Comparison of ENCODE assay signal across 23 cellular contexts in the genomic region with DNA sequence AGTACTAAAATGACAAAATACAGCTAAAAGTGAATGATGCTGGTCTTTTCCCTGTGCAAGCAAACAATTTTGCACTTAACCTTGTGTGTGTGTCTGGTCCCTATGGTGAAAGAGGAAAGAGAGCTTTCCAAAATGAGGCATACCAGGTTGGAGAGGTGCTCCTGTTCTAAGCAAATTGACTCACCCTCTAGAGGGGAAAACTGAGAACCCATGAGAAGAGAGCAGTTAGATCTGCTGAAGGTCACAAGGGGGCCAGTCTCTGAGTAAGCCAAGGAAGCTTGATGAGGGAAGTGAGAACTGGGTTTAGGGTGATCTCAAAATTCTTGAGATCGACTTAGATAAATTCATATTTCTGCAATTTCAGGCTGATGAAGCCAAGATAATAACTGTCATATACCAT.
"Had no signal": no experiment of that assay in that cellular context is flagged by ENCODE, and none has a peak within 500 bp of the region (broad histone marks: within the 10 kb centered on the region; RNA-seq: fewer than 3 reads in every experiment).

No MANE protein-coding gene starts in this region.

- H3K4me1 ChIP-seq: gastroesophageal sphincter, heart left ventricle, psoas muscle, tibial nerve, vagina had no signal

- H3K4me3 Mint-ChIP-seq: activated CD4-positive, alpha-beta T cell treated with anti-CD3 and anti-CD28 coated beads, Interleukin-2, amount 10 ng/mL, durations not matched to agents 24 days and 14 days; activated CD8-positive, alpha-beta T cell treated with anti-CD3 and anti-CD28 coated beads, Interleukin-2, amount 10 ng/mL, durations not matched to agents 7 days and 5 days; activated naive CD4-positive, alpha-beta T cell treated with anti-CD3 and anti-CD28 coated beads for 36 hours; activated naive CD8-positive, alpha-beta T cell treated with anti-CD3 and anti-CD28 coated beads, Interleukin-2, amount 50 U/mL, for 24 hours; activated T-cell treated with anti-CD3 and anti-CD28 coated beads, Interleukin-2, amount 50 U/mL, for 4 hours; central memory CD8-positive, alpha-beta T cell; immature natural killer cell; naive thymus-derived CD4-positive, alpha-beta T cell; stimulated activated naive CD8-positive, alpha-beta T cell treated with anti-CD3 and anti-CD28 coated beads, Interleukin-15, Interleukin-2, amounts not matched to agents 100 ng/mL and 50 ng/mL, for 24 hours had no signal

- ATAC-seq: activated CD8-positive, alpha-beta T cell treated with anti-CD3 and anti-CD28 coated beads, Interleukin-2, amount 10 ng/mL, durations not matched to agents 7 days and 5 days; activated naive CD8-positive, alpha-beta T cell treated with anti-CD3 and anti-CD28 coated beads, Interleukin-2, amount 50 U/mL, for 24 hours; activated T-cell treated with anti-CD3 and anti-CD28 coated beads, Interleukin-2, amount 50 U/mL, for 4 hours; esophagus mucosa; gastroesophageal sphincter; heart left ventricle; naive thymus-derived CD4-positive, alpha-beta T cell; psoas muscle; right cardiac atrium had no signal

- H3K9me3 Mint-ChIP-seq: activated CD4-positive, alpha-beta T cell treated with anti-CD3 and anti-CD28 coated beads, Interleukin-2, amount 10 ng/mL, durations not matched to agents 24 days and 14 days; activated naive CD4-positive, alpha-beta T cell treated with anti-CD3 and anti-CD28 coated beads for 36 hours; activated naive CD8-positive, alpha-beta T cell treated with anti-CD3 and anti-CD28 coated beads, Interleukin-2, amount 50 U/mL, for 24 hours; activated T-cell treated with anti-CD3 and anti-CD28 coated beads, Interleukin-2, amount 50 U/mL, for 4 hours; stimulated activated naive CD8-positive, alpha-beta T cell treated with anti-CD3 and anti-CD28 coated beads, Interleukin-15, Interleukin-2, amounts not matched to agents 100 ng/mL and 50 ng/mL, for 24 hours had no signal

- H3K27ac ChIP-seq: brain microvascular endothelial cell, gastroesophageal sphincter, heart left ventricle, psoas muscle, tibial nerve, vagina had no signal

- H3K4me1 Mint-ChIP-seq: activated CD4-positive, alpha-beta T cell treated with anti-CD3 and anti-CD28 coated beads, Interleukin-2, amount 10 ng/mL, durations not matched to agents 24 days and 14 days; activated naive CD8-positive, alpha-beta T cell treated with anti-CD3 and anti-CD28 coated beads, Interleukin-2, amount 50 U/mL, for 24 hours; central memory CD8-positive, alpha-beta T cell; immature natural killer cell; naive thymus-derived CD4-positive, alpha-beta T cell had no signal

- H3K27me3 ChIP-seq: brain microvascular endothelial cell, gastroesophageal sphincter, heart left ventricle, tibial nerve, vagina had no signal

- H3K36me3 Mint-ChIP-seq: immature natural killer cell; naive thymus-derived CD4-positive, alpha-beta T cell had no signal

- DNase-seq: activated CD4-positive, alpha-beta T cell treated with anti-CD3 and anti-CD28 coated beads, Interleukin-2, amount 10 ng/mL, durations not matched to agents 24 days and 14 days; activated CD4-positive, CD25-positive, alpha-beta regulatory T cell; activated CD8-positive, alpha-beta memory T cell treated with anti-CD3 and anti-CD28 coated beads, Interleukin-2, amount 50 U/mL, for 4 hours; activated CD8-positive, alpha-beta T cell treated with anti-CD3 and anti-CD28 coated beads, Interleukin-2, amount 10 ng/mL, durations not matched to agents 7 days and 5 days; activated naive CD4-positive, alpha-beta T cell treated with anti-CD3 and anti-CD28 coated beads for 36 hours; activated naive CD8-positive, alpha-beta T cell treated with anti-CD3 and anti-CD28 coated beads, Interleukin-2, amount 50 U/mL, for 24 hours; activated T-cell treated with anti-CD3 and anti-CD28 coated beads, Interleukin-2, amount 50 U/mL, for 4 hours; anterior cingulate cortex; brain microvascular endothelial cell; effector CD8-positive, alpha-beta T cell; heart left ventricle; immature natural killer cell; mesenchymal stem cell; naive thymus-derived CD4-positive, alpha-beta T cell; psoas muscle; right cardiac atrium; stimulated activated CD4-positive, alpha-beta T cell treated with anti-CD3 and anti-CD28 coated beads, Interleukin-2, amount 100 ng/mL, for 48 hours had no signal

- H3K27ac Mint-ChIP-seq: activated CD4-positive, alpha-beta T cell treated with anti-CD3 and anti-CD28 coated beads, Interleukin-2, amount 10 ng/mL, durations not matched to agents 24 days and 14 days; activated CD8-positive, alpha-beta T cell treated with anti-CD3 and anti-CD28 coated beads, Interleukin-2, amount 10 ng/mL, durations not matched to agents 7 days and 5 days; activated naive CD4-positive, alpha-beta T cell treated with anti-CD3 and anti-CD28 coated beads for 36 hours; activated naive CD8-positive, alpha-beta T cell treated with anti-CD3 and anti-CD28 coated beads, Interleukin-2, amount 50 U/mL, for 24 hours; immature natural killer cell; naive thymus-derived CD4-positive, alpha-beta T cell; stimulated activated naive CD8-positive, alpha-beta T cell treated with anti-CD3 and anti-CD28 coated beads, Interleukin-15, Interleukin-2, amounts not matched to agents 100 ng/mL and 50 ng/mL, for 24 hours had no signal

- H3K27me3 Mint-ChIP-seq: activated CD4-positive, alpha-beta T cell treated with anti-CD3 and anti-CD28 coated beads, Interleukin-2, amount 10 ng/mL, durations not matched to agents 24 days and 14 days; activated naive CD8-positive, alpha-beta T cell treated with anti-CD3 and anti-CD28 coated beads, Interleukin-2, amount 50 U/mL, for 24 hours; central memory CD8-positive, alpha-beta T cell; naive thymus-derived CD4-positive, alpha-beta T cell; stimulated activated naive CD8-positive, alpha-beta T cell treated with anti-CD3 and anti-CD28 coated beads, Interleukin-15, Interleukin-2, amounts not matched to agents 100 ng/mL and 50 ng/mL, for 24 hours had no signal

- H3K36me3 ChIP-seq: brain microvascular endothelial cell, gastroesophageal sphincter, heart left ventricle, tibial nerve, vagina had no signal

- H3K4me3 ChIP-seq: gastroesophageal sphincter, heart left ventricle, psoas muscle, tibial nerve, vagina had no signal
